8 cellular contexts compared by ENCODE assay signal in genomic region chr2:200963129-200963917, GRCh38. TPM values are rescaled to one million over a fixed set of nuclear protein-coding genes. Genes with fewer than 3 reads are reported as not detected.
DNase-seq lines count a peak whose midpoint lies in the region; ATAC-seq and TF ChIP-seq lines count a peak whose summit lies in the region.

Gene ORC2, minus strand, starts transcription at chr2:200963660. Its CDS starts 5,537 bp downstream, at chr2:200958123.

- H3K4me3 ChIP-seq in CD4-positive, alpha-beta memory T cell (ENCODE audit: low read length in 2 of 2): peak within 1 kb of the TSS; percentile 87 to 95
- H3K4me3 ChIP-seq in dorsolateral prefrontal cortex: peak within 1 kb of the TSS; percentile 53 to 100 (median 94)
- peak within 1 kb of the TSS; percentile 64 to 94 (median 69) for H3K4me3 ChIP-seq in liver (ENCODE audit: low read depth in 1 of 3, low read length in 3 of 3)

- no peaks in the 10 kb centered on the region for H3K27me3 ChIP-seq in CD4-positive, alpha-beta memory T cell (ENCODE audit: insufficient read depth, low read length)
- no peaks in the 10 kb centered on the region for H3K27me3 ChIP-seq in dorsolateral prefrontal cortex
- H3K27me3 ChIP-seq in liver (ENCODE audit: control insufficient read depth in 4 of 4, insufficient read depth in 4 of 4, low read length in 3 of 4): no peaks in the 10 kb centered on the region

- H3K9me3 Mint-ChIP-seq in CD4-positive, alpha-beta memory T cell: peaks cover 0 to 2% (median 0%) of the 10 kb centered on the region in 8 donors

- TF ChIP-seq CTCF in dorsolateral prefrontal cortex (IDR thresholded peaks at IDR 0.05 in 54 of 56, conservative IDR thresholded peaks at IDR 0.05 in 2 of 56; ENCODE audit: low read depth in 1 of 56, partially characterized antibody in 56 of 56) (peak in 49 of 56 donors; percentile 5 to 61 (median 39)), liver (IDR thresholded peaks at IDR 0.05; ENCODE audit: low read depth, low read length, missing input control) (peak; percentile 19)

- H3K36me3 Mint-ChIP-seq in CD4-positive, alpha-beta memory T cell: peaks cover 8 to 26% of the 10 kb centered on the region in 2 donors

- ATAC-seq in GM19438 (IDR thresholded peaks at IDR 0.05; ENCODE audit: low read depth, unreplicated experiment) (peak; percentile 88), HG03575 (IDR thresholded peaks at IDR 0.05; ENCODE audit: extremely low read depth, insufficient number of reproducible peaks, low FRiP score, unreplicated experiment) (peak; percentile 47)

- no peaks in the 10 kb centered on the region for H3K27me3 Mint-ChIP-seq in CD4-positive, alpha-beta memory T cell

- POLR2A ChIA-PET in CD4-positive, alpha-beta memory T cell (lab: Charles Lee; ENCODE audit: partially characterized antibody): interaction anchor here (0.6 to 2.5 kb wide), 40 partner anchors 8 to 817 kb away, joined by 3 to 53 read pairs (median 4); partner anchors contain the start of genes ALS2, BZW1, CFLAR and CLK1

- under 1% methylated on average over 61 of the region's 61 CpGs for WGBS in liver

- H3K9ac ChIP-seq in liver (ENCODE audit: low read depth in 1 of 2, low read length in 2 of 2): peak within 1 kb of the TSS; percentile 53 to 77

- DNase-seq in CD4-positive, alpha-beta memory T cell: peak; percentile 93 to 97 (median 94)
- DNase-seq in NCI-H82 (lab: John Stamatoyannopoulos, UW) (peak; percentile 99), dorsolateral prefrontal cortex (peak; percentile 81 to 97 (median 94))
- DNase-seq in activated CD4-positive, alpha-beta T cell treated with anti-CD3 and anti-CD28 coated beads, Interleukin-2, amount 50 U/mL, for 48 hours: peak; percentile 94 to 95
- peak; percentile 92 for DNase-seq in stimulated activated CD4-positive, alpha-beta T cell treated with anti-CD3 and anti-CD28 coated beads, Interleukin-4, amount 100 ng/mL, for 24 hours

- peak within 1 kb of the TSS; percentile 96 to 99 (median 98) for H3K4me3 Mint-ChIP-seq in CD4-positive, alpha-beta memory T cell

- TF ChIP-seq RAD21 in liver (IDR thresholded peaks at IDR 0.05): peak in 1 of 2 donors; percentile 16

- peak within 1 kb of the TSS; percentile 98 to 100 (median 99) for H3K27ac Mint-ChIP-seq in CD4-positive, alpha-beta memory T cell

- no peaks in the 10 kb centered on the region for H3K36me3 ChIP-seq in CD4-positive, alpha-beta memory T cell (ENCODE audit: insufficient read depth, low read length)
- H3K36me3 ChIP-seq in liver (ENCODE audit: control insufficient read depth in 4 of 4, insufficient read depth in 3 of 4, low read depth in 1 of 4, low read length in 3 of 4): peaks cover 0 to 2% (median 0%) of the 10 kb centered on the region in 4 donors

- no peaks in the 10 kb centered on the region for H3K9me3 ChIP-seq in CD4-positive, alpha-beta memory T cell (ENCODE audit: control insufficient read depth in 1 of 2, low read length in 2 of 2)
- no peaks in the 10 kb centered on the region for H3K9me3 ChIP-seq in liver (ENCODE audit: control insufficient read depth in 4 of 4, low read length in 3 of 4)

- intact Hi-C loops in CD4-positive, alpha-beta memory T cell (cut with micrococcal nuclease): loop anchor here (1.0 to 5.0 kb wide), 11 partner anchors 74 to 679 kb away; partner anchors contain the start of genes BZW1, CFLAR, CLK1 and HYCC2
- intact Hi-C loops in dorsolateral prefrontal cortex (cut with DNase I): loop anchor here (1.0 to 10.0 kb wide), 5 partner anchors 107 to 491 kb away; partner anchors contain the start of genes HYCC2 (in 2 of the 2), CFLAR (in 1 of the 2), STRADB (in 1 of the 2) and TRAK2 (in 1 of the 2)

- H3K27ac ChIP-seq in CD4-positive, alpha-beta memory T cell (ENCODE audit: low read depth, low read length): peak within 1 kb of the TSS; percentile 79
- H3K27ac ChIP-seq in dorsolateral prefrontal cortex (peak within 1 kb of the TSS in 57 of 59 donors; percentile 27 to 90 (median 80)), liver (ENCODE audit: low read depth in 1 of 2, low read length in 2 of 2) (peak within 1 kb of the TSS; percentile 50 to 80)

- H3K4me1 ChIP-seq in CD4-positive, alpha-beta memory T cell (ENCODE audit: insufficient read depth, low read length): peaks cover 47% of the 10 kb centered on the region
- peaks cover 0 to 44% (median 32%) of the 10 kb centered on the region in 4 donors for H3K4me1 ChIP-seq in liver (ENCODE audit: control insufficient read depth in 4 of 4, insufficient read depth in 4 of 4, low read length in 3 of 4)

- CTCF ChIA-PET in CD4-positive, alpha-beta memory T cell (lab: Charles Lee; ENCODE audit: partially characterized antibody): interaction anchor here (0.8 to 5.7 kb wide), 28 partner anchors 8 to 300 kb away, joined by 3 to 53 read pairs (median 4); partner anchors contain the start of genes CFLAR and NIF3L1

- peaks cover 35 to 73% (median 56%) of the 10 kb centered on the region in 4 donors for H3K4me1 Mint-ChIP-seq in CD4-positive, alpha-beta memory T cell

TF ChIP-seq in liver, 16 proteins besides CTCF, POLR2A, EP300 and RAD21:
- TF ChIP-seq YY1 (IDR thresholded peaks at IDR 0.05) (peak; percentile 57), NR2F2 (IDR thresholded peaks at IDR 0.05) (no peak), REST (IDR thresholded peaks at IDR 0.05) (peak; percentile 28), FOXA1 (IDR thresholded peaks at IDR 0.05) (no peak), RXRA (IDR thresholded peaks at IDR 0.05) (peak; percentile 36 to 42), MAX (IDR thresholded peaks at IDR 0.05) (peak; percentile 98), JUND (IDR thresholded peaks at IDR 0.05) (peak in 1 of 2 donors; percentile 33), HNF4A (conservative IDR thresholded peaks at IDR 0.05) (peak; percentile 27 to 64), HNF4G (IDR thresholded peaks at IDR 0.05) (peak; percentile 26), ZBTB33 (IDR thresholded peaks at IDR 0.05) (no peak), ATF3 (IDR thresholded peaks at IDR 0.05) (no peak), TAF1 (conservative IDR thresholded peaks at IDR 0.05) (peak; percentile 10), EGR1 (IDR thresholded peaks at IDR 0.05; ENCODE audit: low read depth in 2 of 2) (peak; percentile 91 to 97), FOXA2 (IDR thresholded peaks at IDR 0.05) (no peak), SP1 (IDR thresholded peaks at IDR 0.05) (peak; percentile 95), GABPA (IDR thresholded peaks at IDR 0.05 in 1 of 2, conservative IDR thresholded peaks at IDR 0.05 in 1 of 2) (peak; percentile 72 to 90)

RNA-seq across cellular contexts. Expression of gene ORC2, which starts in this region (rescaled TPM):
- 10 to 100 TPM; 72.2 to 76.4 TPM for total RNA-seq in CD4-positive, alpha-beta memory T cell
- polyA plus RNA-seq in CD4-positive, alpha-beta memory T cell: 10 to 100 TPM in 1 of 2 donors, 1 to 10 TPM in 1; 9.1 to 13.5 TPM
- total RNA-seq in dorsolateral prefrontal cortex (10 to 100 TPM; 26.1 to 54.8 (median 38.1) TPM), liver (10 to 100 TPM; 12.5 to 13.2 TPM)
- polyA plus RNA-seq in liver: 10 to 100 TPM in 1 of 2 donors, 1 to 10 TPM in 1; 2.0 to 10.7 TPM

Comparison
In these comparisons a context has a peak if more than half of its experiments do, and no peak if none do; other contexts are left out.
1. Peak in every context shown above with its lines: DNase-seq, ATAC-seq, H3K4me3 ChIP-seq and H3K27ac ChIP-seq.